ENCODE assay signal across 2 cellular contexts in the genomic region with DNA sequence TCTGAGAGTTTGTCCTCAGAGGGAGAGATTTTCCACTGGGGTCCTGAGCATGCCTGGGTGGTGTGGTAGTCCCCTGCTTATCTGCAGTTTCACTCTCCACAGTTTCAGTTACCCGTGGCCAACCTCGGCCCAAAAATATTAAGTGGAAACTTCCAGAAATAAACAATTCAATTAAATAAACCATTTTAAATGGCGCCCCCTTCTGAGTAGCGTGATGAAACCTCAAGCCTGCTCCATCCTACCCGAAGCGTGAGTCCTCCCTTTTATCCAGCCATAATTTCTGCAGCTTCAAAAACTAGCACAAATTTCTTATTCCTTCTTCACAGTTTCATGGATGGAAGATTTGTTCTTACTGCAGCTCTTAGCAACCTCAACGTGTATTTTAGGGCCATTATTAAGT.
A peak's percentile ranks its signal among the peaks of the same experiment; 100 is the strongest.
TF ChIP-seq lines count a peak whose summit lies in the region.

No MANE protein-coding gene starts in this region.

TF ChIP-seq in GM23338, 12 proteins besides CTCF, POLR2A, EP300 and RAD21:
- TF ChIP-seq, protein P1, sequence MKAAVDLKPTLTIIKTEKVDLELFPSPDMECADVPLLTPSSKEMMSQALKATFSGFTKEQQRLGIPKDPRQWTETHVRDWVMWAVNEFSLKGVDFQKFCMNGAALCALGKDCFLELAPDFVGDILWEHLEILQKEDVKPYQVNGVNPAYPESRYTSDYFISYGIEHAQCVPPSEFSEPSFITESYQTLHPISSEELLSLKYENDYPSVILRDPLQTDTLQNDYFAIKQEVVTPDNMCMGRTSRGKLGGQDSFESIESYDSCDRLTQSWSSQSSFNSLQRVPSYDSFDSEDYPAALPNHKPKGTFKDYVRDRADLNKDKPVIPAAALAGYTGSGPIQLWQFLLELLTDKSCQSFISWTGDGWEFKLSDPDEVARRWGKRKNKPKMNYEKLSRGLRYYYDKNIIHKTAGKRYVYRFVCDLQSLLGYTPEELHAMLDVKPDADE (IDR thresholded peaks at IDR 0.05): no peak
- TF ChIP-seq CREB1 (CRISPR knock-in tag; IDR thresholded peaks at IDR 0.05; ENCODE audit: low read depth) (no peak), POLR2AphosphoS5 (IDR thresholded peaks at IDR 0.05; ENCODE audit: low read depth) (no peak), STAT1 (IDR thresholded peaks at IDR 0.05; ENCODE audit: unreplicated experiment) (no peak), ZNF114 (CRISPR knock-in tag; IDR thresholded peaks at IDR 0.05) (no peak), ZNF331 (CRISPR knock-in tag; IDR thresholded peaks at IDR 0.05; ENCODE audit: low read depth) (no peak), EZH2phosphoT487 (IDR thresholded peaks at IDR 0.05; ENCODE audit: unreplicated experiment) (no peak)

TF ChIP-seq in K562, 482 proteins besides CTCF, POLR2A, EP300 and RAD21:
- TF ChIP-seq, protein P2, sequence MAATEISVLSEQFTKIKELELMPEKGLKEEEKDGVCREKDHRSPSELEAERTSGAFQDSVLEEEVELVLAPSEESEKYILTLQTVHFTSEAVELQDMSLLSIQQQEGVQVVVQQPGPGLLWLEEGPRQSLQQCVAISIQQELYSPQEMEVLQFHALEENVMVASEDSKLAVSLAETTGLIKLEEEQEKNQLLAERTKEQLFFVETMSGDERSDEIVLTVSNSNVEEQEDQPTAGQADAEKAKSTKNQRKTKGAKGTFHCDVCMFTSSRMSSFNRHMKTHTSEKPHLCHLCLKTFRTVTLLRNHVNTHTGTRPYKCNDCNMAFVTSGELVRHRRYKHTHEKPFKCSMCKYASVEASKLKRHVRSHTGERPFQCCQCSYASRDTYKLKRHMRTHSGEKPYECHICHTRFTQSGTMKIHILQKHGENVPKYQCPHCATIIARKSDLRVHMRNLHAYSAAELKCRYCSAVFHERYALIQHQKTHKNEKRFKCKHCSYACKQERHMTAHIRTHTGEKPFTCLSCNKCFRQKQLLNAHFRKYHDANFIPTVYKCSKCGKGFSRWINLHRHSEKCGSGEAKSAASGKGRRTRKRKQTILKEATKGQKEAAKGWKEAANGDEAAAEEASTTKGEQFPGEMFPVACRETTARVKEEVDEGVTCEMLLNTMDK (IDR thresholded peaks at IDR 0.05; ENCODE audit: borderline replicate concordance, insufficient read depth, low read depth, low read length, poor library complexity, severe bottlenecking): peak; percentile 33
- TF ChIP-seq TRIM24 (IDR thresholded peaks at IDR 0.05): no peak
- TF ChIP-seq L3MBTL2 (IDR thresholded peaks at IDR 0.05): 0 out of 2 replicates have a peak, but pooled peaks have one; percentile 22
TF ChIP-seq in K562: peak in this region for 2.
